ENCODE assay signal across 9 cellular contexts in the genomic region with DNA sequence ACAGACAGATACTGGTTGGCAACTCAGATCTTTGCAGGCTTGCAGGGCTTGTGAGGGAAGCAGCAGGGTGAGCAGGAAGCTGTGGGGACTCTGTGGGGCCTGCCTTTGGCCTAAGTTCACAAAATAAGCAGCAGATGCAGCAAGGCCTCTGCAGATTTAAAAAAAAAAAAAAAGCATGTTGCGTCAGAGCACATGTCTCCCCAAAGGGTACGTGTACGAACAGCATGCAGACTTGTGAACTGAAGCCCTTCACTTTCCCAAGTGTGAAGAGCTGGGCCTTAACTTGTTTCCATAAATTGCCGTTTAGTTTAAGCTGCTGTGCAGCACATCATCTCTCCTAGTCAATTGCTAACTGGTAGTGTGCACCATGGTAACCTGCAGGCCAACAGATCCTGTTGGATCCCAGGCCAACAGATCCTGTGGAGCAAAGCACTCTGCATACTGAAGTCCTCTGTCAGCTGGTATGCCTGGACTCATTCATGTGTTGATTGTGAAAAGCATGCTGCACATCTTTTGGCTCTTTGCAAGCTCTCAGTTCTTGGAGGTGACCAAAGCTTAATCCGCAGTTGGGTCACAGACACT. TPM values are rescaled to one million over a fixed set of nuclear protein-coding genes. Genes with fewer than 3 reads are reported as not detected.
A peak's percentile ranks its signal among the peaks of the same experiment; 100 is the strongest.
DNase-seq lines count a peak whose midpoint lies in the region; ATAC-seq, FAIRE-seq and TF ChIP-seq lines count a peak whose summit lies in the region.
"Had no signal": no experiment of that assay in that cellular context is flagged by ENCODE, and none has a peak within 500 bp of the region (broad histone marks: within the 10 kb centered on the region; RNA-seq: fewer than 3 reads in every experiment).

No MANE protein-coding gene starts in this region.

- peak overlapping the region in 1 of 2 donors; percentile 3 for H3K27ac ChIP-seq in small intestine (ENCODE audit: low read depth in 1 of 2, low read length in 1 of 2)
- H3K27ac ChIP-seq in adrenal gland, result no peak overlapping the region
- H3K27ac ChIP-seq: WERI-Rb-1 had no signal

- no peak for TF ChIP-seq CTCF in adrenal gland (IDR thresholded peaks at IDR 0.05)

- WGBS in small intestine, 3 donors, result 67 to 94% (median 79%) methylated on average over 5 of the region's 5 CpGs
- WGBS in adrenal gland, 4 donors, result 72 to 83% (median 78%) methylated on average over 5 of the region's 5 CpGs

- H3K27me3 ChIP-seq in small intestine (ENCODE audit: control insufficient read depth in 2 of 2, insufficient read depth in 2 of 2, low read length in 2 of 2), result no peaks in the 10 kb centered on the region
- H3K27me3 ChIP-seq in adrenal gland, result no peaks in the 10 kb centered on the region

- H3K9me3 ChIP-seq in small intestine (ENCODE audit: control insufficient read depth, low read depth), result no peaks in the 10 kb centered on the region
- no peaks in the 10 kb centered on the region for H3K9me3 ChIP-seq in adrenal gland (replicated peaks in 1 of 3)

- H3K4me1 ChIP-seq in small intestine (ENCODE audit: control insufficient read depth in 2 of 2, insufficient read depth in 1 of 2, low read depth in 1 of 2, low read length in 1 of 2) (no peaks in the 10 kb centered on the region), adrenal gland (replicated peaks in 1 of 2) (no peaks in the 10 kb centered on the region)

- ATAC-seq in HG03135 (IDR thresholded peaks at IDR 0.05; ENCODE audit: unreplicated experiment), result no peak

- FAIRE-seq in small intestine (lab: Jason Lieb, UNC) (no peak), RCC 7860 (lab: Jason Lieb, UNC) (no peak)

- H3K4me3 ChIP-seq in small intestine (ENCODE audit: low read depth in 1 of 2, low read length in 2 of 2), result no peak overlapping the region
- H3K4me3 ChIP-seq in adrenal gland, result no peak overlapping the region

- H3K36me3 ChIP-seq in small intestine (ENCODE audit: control insufficient read depth in 2 of 2, insufficient read depth in 2 of 2, low read length in 2 of 2), result no peaks in the 10 kb centered on the region
- H3K36me3 ChIP-seq in adrenal gland (replicated peaks in 1 of 2), result no peaks in the 10 kb centered on the region
- H3K36me3 ChIP-seq: WERI-Rb-1 had no signal

- TF ChIP-seq POLR2A in adrenal gland (IDR thresholded peaks at IDR 0.05), result no peak

- intact Hi-C loops in adrenal gland (cut with DNase I), result no loop called here

- DNase-seq in activated T-cell treated with anti-CD3 and anti-CD28 coated beads for 1 hour (ENCODE audit: low read depth) (peak; percentile 12), activated T-cell treated with anti-CD3 and anti-CD28 coated beads for 4 hours (no peak), T-helper 22 cell (ENCODE audit: low read depth) (peak; percentile 21), fibroblast of gingiva (ENCODE audit: low read depth) (peak; percentile 42), small intestine (peak; percentile 52), adrenal gland (no peak), RCC 7860 (ENCODE audit: low spot score) (no peak)
- DNase-seq: WERI-Rb-1 had no signal

RNA-seq across cellular contexts. Expression of a gene that starts 10.8 kb away (rescaled TPM):
- polyA plus RNA-seq in small intestine (100 to 1,000 TPM in 2 of 3 donors, 10 to 100 TPM in 1; 76.6 to 138 (median 118) TPM), adrenal gland (10 to 100 TPM; 17.8 to 62.7 (median 29.0) TPM)
- 10 to 100 TPM; 43.4 to 74.0 (median 58.4) TPM for total RNA-seq in adrenal gland

Comparison
In these comparisons a context has a peak if more than half of its experiments do, and no peak if none do; other contexts are left out.
1. DNase-seq: peak in activated T-cell treated with anti-CD3 and anti-CD28 coated beads for 1 hour (single experiment), T-helper 22 cell (single experiment), fibroblast of gingiva (single experiment) and small intestine (single experiment); none in activated T-cell treated with anti-CD3 and anti-CD28 coated beads for 4 hours (single experiment), adrenal gland (0 of 7) and RCC 7860 (single experiment).